In genomic region chr15:75758071-75758872, GRCh38 we compare ENCODE assay signal across 1 cellular context.
TF ChIP-seq lines count a peak whose summit lies in the region.

No MANE protein-coding gene starts in this region.

TF ChIP-seq in HepG2, 621 proteins besides CTCF, POLR2A, EP300 and RAD21 (continued from another document and continues in another):
- TF ChIP-seq, protein P1, sequence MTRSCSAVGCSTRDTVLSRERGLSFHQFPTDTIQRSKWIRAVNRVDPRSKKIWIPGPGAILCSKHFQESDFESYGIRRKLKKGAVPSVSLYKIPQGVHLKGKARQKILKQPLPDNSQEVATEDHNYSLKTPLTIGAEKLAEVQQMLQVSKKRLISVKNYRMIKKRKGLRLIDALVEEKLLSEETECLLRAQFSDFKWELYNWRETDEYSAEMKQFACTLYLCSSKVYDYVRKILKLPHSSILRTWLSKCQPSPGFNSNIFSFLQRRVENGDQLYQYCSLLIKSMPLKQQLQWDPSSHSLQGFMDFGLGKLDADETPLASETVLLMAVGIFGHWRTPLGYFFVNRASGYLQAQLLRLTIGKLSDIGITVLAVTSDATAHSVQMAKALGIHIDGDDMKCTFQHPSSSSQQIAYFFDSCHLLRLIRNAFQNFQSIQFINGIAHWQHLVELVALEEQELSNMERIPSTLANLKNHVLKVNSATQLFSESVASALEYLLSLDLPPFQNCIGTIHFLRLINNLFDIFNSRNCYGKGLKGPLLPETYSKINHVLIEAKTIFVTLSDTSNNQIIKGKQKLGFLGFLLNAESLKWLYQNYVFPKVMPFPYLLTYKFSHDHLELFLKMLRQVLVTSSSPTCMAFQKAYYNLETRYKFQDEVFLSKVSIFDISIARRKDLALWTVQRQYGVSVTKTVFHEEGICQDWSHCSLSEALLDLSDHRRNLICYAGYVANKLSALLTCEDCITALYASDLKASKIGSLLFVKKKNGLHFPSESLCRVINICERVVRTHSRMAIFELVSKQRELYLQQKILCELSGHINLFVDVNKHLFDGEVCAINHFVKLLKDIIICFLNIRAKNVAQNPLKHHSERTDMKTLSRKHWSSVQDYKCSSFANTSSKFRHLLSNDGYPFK (CRISPR knock-in tag; IDR thresholded peaks at IDR 0.05; ENCODE audit: borderline replicate concordance) = peak; percentile 74; the same call in 1 of the 2 replicates
- TF ChIP-seq MAF1 (CRISPR knock-in tag; IDR thresholded peaks at IDR 0.05; ENCODE audit: borderline replicate concordance) (no peak), ZNF280D (CRISPR knock-in tag; IDR thresholded peaks at IDR 0.05) (no peak), SMYD3 (CRISPR knock-in tag; IDR thresholded peaks at IDR 0.05) (no peak), NFE2L2 (IDR thresholded peaks at IDR 0.05; ENCODE audit: low read length) (no peak), ATAD3A (CRISPR knock-in tag; IDR thresholded peaks at IDR 0.05) (no peak), ZNF33B (CRISPR knock-in tag; IDR thresholded peaks at IDR 0.05) (no peak; the same call in 1 of the 2 replicates), ZNF501 (CRISPR knock-in tag; IDR thresholded peaks at IDR 0.05) (peak; percentile 50; the same call in 1 of the 2 replicates), ZNF577 (CRISPR knock-in tag; IDR thresholded peaks at IDR 0.05; ENCODE audit: borderline replicate concordance, low read depth) (no peak), MAX (IDR thresholded peaks at IDR 0.05) (peak; percentile 77), XBP1 (CRISPR knock-in tag; IDR thresholded peaks at IDR 0.05) (no peak), ZNF224 (CRISPR knock-in tag; IDR thresholded peaks at IDR 0.05) (no peak), DMAP1 (CRISPR knock-in tag; IDR thresholded peaks at IDR 0.05) (peak; percentile 38; the same call in 1 of the 2 replicates), ZNF160 (CRISPR knock-in tag; IDR thresholded peaks at IDR 0.05) (peak; percentile 33; the same call in 1 of the 2 replicates), POGZ (CRISPR knock-in tag; IDR thresholded peaks at IDR 0.05) (peak; percentile 51), ZNF513 (CRISPR knock-in tag; conservative IDR thresholded peaks at IDR 0.05) (no peak), CBX1 (IDR thresholded peaks at IDR 0.05; ENCODE audit: low read depth) (no peak), ZNF24 (IDR thresholded peaks at IDR 0.05) (no peak), KAT8 (CRISPR knock-in tag; IDR thresholded peaks at IDR 0.05) (peak; percentile 87), HNF4A (CRISPR knock-in tag; IDR thresholded peaks at IDR 0.05) (no peak), ZNF597 (CRISPR knock-in tag; IDR thresholded peaks at IDR 0.05) (no peak), PRDM10 (CRISPR knock-in tag; IDR thresholded peaks at IDR 0.05; ENCODE audit: low read depth) (0 out of 2 replicates have a peak, but pooled peaks have one; percentile 26), SMARCC2 (IDR thresholded peaks at IDR 0.05) (no peak), MAFG (CRISPR knock-in tag; IDR thresholded peaks at IDR 0.05) (no peak), ZNF317 (CRISPR knock-in tag; IDR thresholded peaks at IDR 0.05) (no peak), ZNF343 (CRISPR knock-in tag; IDR thresholded peaks at IDR 0.05) (no peak), HOXA3 (CRISPR knock-in tag; IDR thresholded peaks at IDR 0.05) (no peak; the same call in 1 of the 2 replicates), SP140L (CRISPR knock-in tag; IDR thresholded peaks at IDR 0.05; ENCODE audit: borderline replicate concordance) (no peak), MYC (CRISPR knock-in tag; IDR thresholded peaks at IDR 0.05; ENCODE audit: borderline replicate concordance) (peak; percentile 25; the same call in 1 of the 2 replicates), ZNF547 (CRISPR knock-in tag; IDR thresholded peaks at IDR 0.05) (peak; percentile 64; the same call in 1 of the 2 replicates), ZNF296 (CRISPR knock-in tag; conservative IDR thresholded peaks at IDR 0.05) (no peak), ZNF660 (CRISPR knock-in tag; IDR thresholded peaks at IDR 0.05; ENCODE audit: borderline replicate concordance, low read depth) (no peak), SOX5 (CRISPR knock-in tag; IDR thresholded peaks at IDR 0.05; ENCODE audit: borderline replicate concordance) (no peak), HNRNPUL1 (IDR thresholded peaks at IDR 0.05; ENCODE audit: low read depth, low read length) (no peak), YEATS2 (CRISPR knock-in tag; IDR thresholded peaks at IDR 0.05; ENCODE audit: borderline replicate concordance) (peak; percentile 67; the same call in 1 of the 2 replicates), ZSCAN25 (CRISPR knock-in tag; IDR thresholded peaks at IDR 0.05) (peak; percentile 50; the same call in 1 of the 2 replicates), ERF (CRISPR knock-in tag; IDR thresholded peaks at IDR 0.05) (peak; percentile 55; the same call in 1 of the 2 replicates)
- TF ChIP-seq, protein P2, sequence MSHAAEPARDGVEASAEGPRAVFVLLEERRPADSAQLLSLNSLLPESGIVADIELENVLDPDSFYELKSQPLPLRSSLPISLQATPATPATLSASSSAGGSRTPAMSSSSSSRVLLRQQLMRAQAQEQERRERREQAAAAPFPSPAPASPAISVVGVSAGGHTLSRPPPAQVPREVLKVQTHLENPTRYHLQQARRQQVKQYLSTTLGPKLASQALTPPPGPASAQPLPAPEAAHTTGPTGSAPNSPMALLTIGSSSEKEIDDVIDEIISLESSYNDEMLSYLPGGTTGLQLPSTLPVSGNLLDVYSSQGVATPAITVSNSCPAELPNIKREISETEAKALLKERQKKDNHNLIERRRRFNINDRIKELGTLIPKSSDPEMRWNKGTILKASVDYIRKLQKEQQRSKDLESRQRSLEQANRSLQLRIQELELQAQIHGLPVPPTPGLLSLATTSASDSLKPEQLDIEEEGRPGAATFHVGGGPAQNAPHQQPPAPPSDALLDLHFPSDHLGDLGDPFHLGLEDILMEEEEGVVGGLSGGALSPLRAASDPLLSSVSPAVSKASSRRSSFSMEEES (CRISPR knock-in tag; IDR thresholded peaks at IDR 0.05) = peak; percentile 81
- TF ChIP-seq, protein P3, sequence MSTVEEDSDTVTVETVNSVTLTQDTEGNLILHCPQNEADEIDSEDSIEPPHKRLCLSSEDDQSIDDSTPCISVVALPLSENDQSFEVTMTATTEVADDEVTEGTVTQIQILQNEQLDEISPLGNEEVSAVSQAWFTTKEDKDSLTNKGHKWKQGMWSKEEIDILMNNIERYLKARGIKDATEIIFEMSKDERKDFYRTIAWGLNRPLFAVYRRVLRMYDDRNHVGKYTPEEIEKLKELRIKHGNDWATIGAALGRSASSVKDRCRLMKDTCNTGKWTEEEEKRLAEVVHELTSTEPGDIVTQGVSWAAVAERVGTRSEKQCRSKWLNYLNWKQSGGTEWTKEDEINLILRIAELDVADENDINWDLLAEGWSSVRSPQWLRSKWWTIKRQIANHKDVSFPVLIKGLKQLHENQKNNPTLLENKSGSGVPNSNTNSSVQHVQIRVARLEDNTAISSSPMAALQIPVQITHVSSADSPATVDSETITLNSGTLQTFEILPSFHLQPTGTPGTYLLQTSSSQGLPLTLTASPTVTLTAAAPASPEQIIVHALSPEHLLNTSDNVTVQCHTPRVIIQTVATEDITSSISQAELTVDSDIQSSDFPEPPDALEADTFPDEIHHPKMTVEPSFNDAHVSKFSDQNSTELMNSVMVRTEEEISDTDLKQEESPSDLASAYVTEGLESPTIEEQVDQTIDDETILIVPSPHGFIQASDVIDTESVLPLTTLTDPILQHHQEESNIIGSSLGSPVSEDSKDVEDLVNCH (CRISPR knock-in tag; IDR thresholded peaks at IDR 0.05) = no peak
- TF ChIP-seq, protein P4, sequence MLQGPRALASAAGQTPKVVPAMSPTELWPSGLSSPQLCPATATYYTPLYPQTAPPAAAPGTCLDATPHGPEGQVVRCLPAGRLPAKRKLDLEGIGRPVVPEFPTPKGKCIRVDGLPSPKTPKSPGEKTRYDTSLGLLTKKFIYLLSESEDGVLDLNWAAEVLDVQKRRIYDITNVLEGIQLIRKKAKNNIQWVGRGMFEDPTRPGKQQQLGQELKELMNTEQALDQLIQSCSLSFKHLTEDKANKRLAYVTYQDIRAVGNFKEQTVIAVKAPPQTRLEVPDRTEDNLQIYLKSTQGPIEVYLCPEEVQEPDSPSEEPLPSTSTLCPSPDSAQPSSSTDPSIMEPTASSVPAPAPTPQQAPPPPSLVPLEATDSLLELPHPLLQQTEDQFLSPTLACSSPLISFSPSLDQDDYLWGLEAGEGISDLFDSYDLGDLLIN (CRISPR knock-in tag; IDR thresholded peaks at IDR 0.05; ENCODE audit: borderline replicate concordance) = no peak
- TF ChIP-seq, protein P5, sequence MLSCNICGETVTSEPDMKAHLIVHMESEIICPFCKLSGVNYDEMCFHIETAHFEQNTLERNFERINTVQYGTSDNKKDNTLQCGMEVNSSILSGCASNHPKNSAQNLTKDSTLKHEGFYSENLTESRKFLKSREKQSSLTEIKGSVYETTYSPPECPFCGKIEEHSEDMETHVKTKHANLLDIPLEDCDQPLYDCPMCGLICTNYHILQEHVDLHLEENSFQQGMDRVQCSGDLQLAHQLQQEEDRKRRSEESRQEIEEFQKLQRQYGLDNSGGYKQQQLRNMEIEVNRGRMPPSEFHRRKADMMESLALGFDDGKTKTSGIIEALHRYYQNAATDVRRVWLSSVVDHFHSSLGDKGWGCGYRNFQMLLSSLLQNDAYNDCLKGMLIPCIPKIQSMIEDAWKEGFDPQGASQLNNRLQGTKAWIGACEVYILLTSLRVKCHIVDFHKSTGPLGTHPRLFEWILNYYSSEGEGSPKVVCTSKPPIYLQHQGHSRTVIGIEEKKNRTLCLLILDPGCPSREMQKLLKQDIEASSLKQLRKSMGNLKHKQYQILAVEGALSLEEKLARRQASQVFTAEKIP (CRISPR knock-in tag; IDR thresholded peaks at IDR 0.05; ENCODE audit: borderline replicate concordance) = no peak
